32 cellular contexts compared by ENCODE assay signal in the genomic region with DNA sequence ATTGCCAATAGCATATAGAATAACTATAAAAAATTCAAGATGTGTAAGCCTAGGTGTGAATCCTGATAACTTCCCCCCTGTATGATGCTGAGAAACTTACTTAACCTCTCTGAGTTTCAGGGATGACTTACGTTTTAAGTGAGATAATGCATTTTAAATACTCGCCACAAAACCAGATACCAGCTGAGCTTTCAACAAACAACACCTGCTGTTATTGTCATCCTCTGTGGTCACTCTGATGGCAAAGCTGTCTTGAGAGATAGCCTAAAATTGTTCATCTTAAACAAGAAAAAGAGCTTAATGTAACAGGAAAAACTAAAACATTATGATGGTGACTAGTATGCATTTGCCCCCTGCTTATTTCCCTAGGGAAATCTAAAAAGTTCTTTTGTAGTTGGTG.
"Had no signal": no experiment of that assay in that cellular context is flagged by ENCODE, and none has a peak within 500 bp of the region (broad histone marks: within the 10 kb centered on the region; RNA-seq: fewer than 3 reads in every experiment).

No MANE protein-coding gene starts in this region.

- ATAC-seq: Panc1, Right ventricle myocardium inferior, SK-N-SH treated with all-trans-retinoic acid at 6 μM for 48 hours, T-cell had no signal

- H3K27me3 ChIP-seq: MG63 had no signal

- H3K4me3 ChIP-seq: MG63, PC-9, SJCRH30, SK-N-MC had no signal

- H3K27ac ChIP-seq: PC-9, RWPE1, SJCRH30, SK-N-MC had no signal

- DNase-seq: Karpas-422, KG1, MG63, MV-4-11, NCI-H1092, NCI-H1105, NCI-H1417 treated with DMSO at 0.1 percent for 48 hours, NCI-H1436 treated with DMSO at 0.1 percent for 48 hours, NCI-H1694 treated with DMSO at 0.1 percent for 48 hours, NCI-H187 treated with DMSO at 0.1 percent for 48 hours, NCI-H2029, NCI-H2081, NCI-H2171, NCI-H226, NCI-H446 treated with DMSO at 0.1 percent for 48 hours, NCI-H510A, NCI-H524, NCI-H526, NCI-H69, NCI-H748 treated with DMSO at 0.1 percent for 48 hours, NCI-H82, PC-9, SHP77, SIG-M5, SJCRH30, T-cell had no signal

- H3K9me3 ChIP-seq: MG63, SJCRH30 had no signal

- H3K4me1 ChIP-seq: SJCRH30 had no signal

- FAIRE-seq: RCC 7860 had no signal

- H3K4me2 ChIP-seq: PC-9 had no signal

- H3K36me3 ChIP-seq: MG63, SJCRH30 had no signal

- H2AFZ ChIP-seq: PC-9 had no signal
